ENCODE assay signal across 18 cellular contexts in genomic region chr11:68868221-68868620, GRCh38. TPM values are rescaled to one million over a fixed set of nuclear protein-coding genes. Genes with fewer than 3 reads are reported as not detected.
DNase-seq lines count a peak whose midpoint lies in the region; ATAC-seq and TF ChIP-seq lines count a peak whose summit lies in the region.
"Had no signal": no experiment of that assay in that cellular context is flagged by ENCODE, and none has a peak within 500 bp of the region (broad histone marks: within the 10 kb centered on the region; RNA-seq: fewer than 3 reads in every experiment).

No MANE protein-coding gene starts in this region.

- no peak overlapping the region for H3K18ac ChIP-seq in trophoblast cell (ENCODE audit: low read length)

- no peak overlapping the region for H3K27ac ChIP-seq in stomach
- no peak overlapping the region for H3K27ac ChIP-seq in trophoblast cell (ENCODE audit: low read depth, low read length)
- H3K27ac ChIP-seq: BLaER1 had no signal

- H4K12ac ChIP-seq in trophoblast cell (ENCODE audit: low read depth, low read length) = no peak overlapping the region

- no peak overlapping the region for H2BK12ac ChIP-seq in trophoblast cell (ENCODE audit: low read length)

- H3K27me3 ChIP-seq in Caco-2 (replicated peaks; ENCODE audit: control insufficient read depth, insufficient read depth, low read length) (no peaks in the 10 kb centered on the region), stomach (no peaks in the 10 kb centered on the region), trophoblast cell (ENCODE audit: insufficient read depth, low read length) (no peaks in the 10 kb centered on the region)

- no peaks in the 10 kb centered on the region for H3K79me1 ChIP-seq in trophoblast cell (ENCODE audit: low read length)

- no peak overlapping the region for H3K14ac ChIP-seq in trophoblast cell (ENCODE audit: low read length)

- POLR2A ChIA-PET in Caco-2 (lab: Charles Lee) = no interaction called here
- POLR2A ChIA-PET in T-cell (lab: Charles Lee) = no interaction called here

- no TSS peak for BruUV-seq in Caco-2 (replicated peaks; lab: Mats Ljungman, UMichigan)

- TF ChIP-seq CTCF in Caco-2 (IDR thresholded peaks at IDR 0.05; ENCODE audit: insufficient read depth in 1 of 2, low read depth in 1 of 2, low read length in 1 of 2, severe bottlenecking in 1 of 2, unreplicated experiment in 1 of 2) = no peak
- no peak for TF ChIP-seq CTCF in chondrocyte (IDR thresholded peaks at IDR 0.05)
- TF ChIP-seq CTCF in natural killer cell (IDR thresholded peaks at IDR 0.05) = no peak
- no peak for TF ChIP-seq CTCF in type B pancreatic cell (conservative IDR thresholded peaks at IDR 0.05)
- TF ChIP-seq CTCF in stomach (IDR thresholded peaks at IDR 0.05) = no peak

- TF ChIP-seq POLR2A in stomach (IDR thresholded peaks at IDR 0.05) = no peak

- CTCF ChIA-PET in Caco-2 (lab: Charles Lee) (no interaction called here), T-cell (lab: Charles Lee) (no interaction called here)

- H3K9ac ChIP-seq in trophoblast cell (ENCODE audit: low read length) = no peak overlapping the region
- H3K9ac ChIP-seq: BLaER1 had no signal

- H3K9me3 Mint-ChIP-seq in Caco-2 (ENCODE audit: unreplicated experiment) = no peaks in the 10 kb centered on the region
- peaks cover 8% of the 10 kb centered on the region for H3K9me3 Mint-ChIP-seq in chondrocyte (ENCODE audit: low read depth)
- H3K9me3 Mint-ChIP-seq in natural killer cell = no peaks in the 10 kb centered on the region
- peaks cover 2% of the 10 kb centered on the region for H3K9me3 Mint-ChIP-seq in type B pancreatic cell
- peaks cover 0 to 4% (median 0%) of the 10 kb centered on the region in 3 donors for H3K9me3 Mint-ChIP-seq in T-cell

- no peak overlapping the region for H3K23ac ChIP-seq in trophoblast cell (ENCODE audit: low read length)

- H4K8ac ChIP-seq in trophoblast cell (ENCODE audit: low read depth, low read length) = no peak overlapping the region

- DNase-seq in Caco-2 (no peak), chondrocyte (ENCODE audit: low spot score) (peak; percentile 59), natural killer cell (no peak), type B pancreatic cell (ENCODE audit: extremely low spot score, unreplicated experiment) (no peak), T-cell (no peak), stomach (no peak), trophoblast cell (no peak)
- DNase-seq: 8988T; Calu3; CD4-positive, alpha-beta memory T cell; DMS79 treated with DMSO at 0.1 percent for 48 hours; GF-D8; GOT3; H7; HFFc6 had no signal

- peaks cover 15% of the 10 kb centered on the region for H3K9me3 ChIP-seq in Caco-2
- peaks cover 0 to 7% (median 5%) of the 10 kb centered on the region in 4 donors for H3K9me3 ChIP-seq in stomach
- peaks cover 6% of the 10 kb centered on the region for H3K9me3 ChIP-seq in trophoblast cell (ENCODE audit: insufficient read depth, low read depth, low read length)

- H3K27me3 Mint-ChIP-seq in Caco-2 (ENCODE audit: insufficient read depth, unreplicated experiment) (no peaks in the 10 kb centered on the region), chondrocyte (ENCODE audit: low read depth) (peaks cover 2% of the 10 kb centered on the region), natural killer cell (ENCODE audit: low read depth in 2 of 2) (peaks cover 11 to 20% of the 10 kb centered on the region in 2 donors), type B pancreatic cell (peaks cover 9% of the 10 kb centered on the region), T-cell (peaks cover 11 to 23% of the 10 kb centered on the region in 2 donors)

- H3K36me3 Mint-ChIP-seq in Caco-2 (ENCODE audit: insufficient read depth, unreplicated experiment) = peaks cover 5% of the 10 kb centered on the region
- no peaks in the 10 kb centered on the region for H3K36me3 Mint-ChIP-seq in chondrocyte (ENCODE audit: low read depth)
- H3K36me3 Mint-ChIP-seq in natural killer cell = no peaks in the 10 kb centered on the region
- peaks cover 4% of the 10 kb centered on the region for H3K36me3 Mint-ChIP-seq in type B pancreatic cell
- H3K36me3 Mint-ChIP-seq in T-cell = peaks cover 4% of the 10 kb centered on the region
- H3K36me3 Mint-ChIP-seq: CD14-positive monocyte had no signal

- H3K4me3 ChIP-seq in Caco-2 (ENCODE audit: low read depth, low read length) (no peak overlapping the region), stomach (no peak overlapping the region), trophoblast cell (ENCODE audit: low read depth, low read length) (no peak overlapping the region)
- H3K4me3 ChIP-seq: BLaER1 had no signal

- H3K4me2 ChIP-seq in trophoblast cell (ENCODE audit: low read length) = no peak overlapping the region

- H3K4ac ChIP-seq in trophoblast cell (ENCODE audit: low read depth, low read length) = no peak overlapping the region

- no peak overlapping the region for H2BK120ac ChIP-seq in trophoblast cell (ENCODE audit: insufficient read depth, low read length, poor library complexity)

- no peak overlapping the region for H4K91ac ChIP-seq in trophoblast cell (ENCODE audit: low read depth, low read length)

- no peak overlapping the region for H2AK5ac ChIP-seq in trophoblast cell (ENCODE audit: low read length)

- H3K4me1 Mint-ChIP-seq in Caco-2 (ENCODE audit: low read depth, unreplicated experiment) (peaks cover 16% of the 10 kb centered on the region), chondrocyte (ENCODE audit: low read depth) (peaks cover 41% of the 10 kb centered on the region), natural killer cell (peaks cover 12 to 20% of the 10 kb centered on the region in 2 donors), type B pancreatic cell (ENCODE audit: unreplicated experiment) (peaks cover 33% of the 10 kb centered on the region), T-cell (peaks cover 11 to 14% (median 13%) of the 10 kb centered on the region in 3 donors)

- intact Hi-C loops in Caco-2 (cut with micrococcal nuclease; ENCODE audit: unreplicated experiment) (loop anchor here (2.0 kb wide), 1 partner anchor 23 kb away; no protein-coding TSS in a partner anchor), natural killer cell (cut with micrococcal nuclease) (no loop called here), stomach (cut with DNase I; ENCODE audit: low total_unique reads) (no loop called here)

- 93 to 95% (median 93%) methylated on average over 13 of the region's 13 CpGs for WGBS in stomach, 5 donors
- WGBS in trophoblast cell (ENCODE audit: extremely low coverage, insufficient coverage, insufficient read length) = no CpG with 5 or more reads among the region's 13 CpGs

- ATAC-seq in natural killer cell = no peak
- no peak for ATAC-seq in T-cell (replicated peaks in 1 of 4)
- ATAC-seq: HCT116 had no signal

- H3K4me3 Mint-ChIP-seq in Caco-2 (ENCODE audit: unreplicated experiment) (peak overlapping the region; percentile 2), chondrocyte (ENCODE audit: unreplicated experiment) (no peak overlapping the region), natural killer cell (peak overlapping the region; percentile 9), type B pancreatic cell (peak overlapping the region; percentile 59), T-cell (no peak overlapping the region)
- H3K4me3 Mint-ChIP-seq: CD14-positive monocyte, HFFc6 had no signal

- TF ChIP-seq EP300 in stomach (IDR thresholded peaks at IDR 0.05) = no peak

- no peak overlapping the region for H3K27ac Mint-ChIP-seq in Caco-2 (ENCODE audit: unreplicated experiment)
- H3K27ac Mint-ChIP-seq in chondrocyte (ENCODE audit: unreplicated experiment) = no peak overlapping the region
- H3K27ac Mint-ChIP-seq in natural killer cell = no peak overlapping the region
- no peak overlapping the region for H3K27ac Mint-ChIP-seq in type B pancreatic cell
- H3K27ac Mint-ChIP-seq in T-cell = no peak overlapping the region
- H3K27ac Mint-ChIP-seq: CD14-positive monocyte, HFFc6 had no signal

- H2AFZ ChIP-seq in trophoblast cell (ENCODE audit: insufficient read depth, low read length, poor library complexity) = no peak overlapping the region

- H3K4me1 ChIP-seq in Caco-2 = peaks cover 8% of the 10 kb centered on the region; the same call in 1 of the 2 replicates
- peaks cover 4 to 36% (median 30%) of the 10 kb centered on the region in 4 donors for H3K4me1 ChIP-seq in stomach
- H3K4me1 ChIP-seq in trophoblast cell (ENCODE audit: control insufficient read depth in 1 of 2, insufficient read depth in 2 of 2, low read length in 2 of 2) = peaks cover 0 to 7% of the 10 kb centered on the region in 2 experiments

- H2BK5ac ChIP-seq in trophoblast cell (ENCODE audit: low read depth, low read length, poor library complexity) = no peak overlapping the region

- no peaks in the 10 kb centered on the region for H3K79me2 ChIP-seq in trophoblast cell (ENCODE audit: control insufficient read depth, insufficient read depth, low read length, poor library complexity)

- no peaks in the 10 kb centered on the region for H3K36me3 ChIP-seq in Caco-2 (ENCODE audit: control insufficient read depth, insufficient read depth, low read length)
- no peaks in the 10 kb centered on the region for H3K36me3 ChIP-seq in stomach
- H3K36me3 ChIP-seq in trophoblast cell (ENCODE audit: control insufficient read depth in 1 of 2, insufficient read depth in 2 of 2, low read length in 2 of 2) = no peaks in the 10 kb centered on the region
- H3K36me3 ChIP-seq: BLaER1 had no signal

RNA-seq across cellular contexts. Expression of gene CPT1A, which starts 26.5 kb away (rescaled TPM):
- total RNA-seq in Caco-2 (2022) = 5.7 and 6.3 TPM in 2 replicates
- 58.0 to 83.0 TPM (median 58.8 TPM) in 3 replicates for total RNA-seq in chondrocyte
- total RNA-seq in natural killer cell = 100 to 1,000 TPM in 2 of 3 donors, 10 to 100 TPM in 1; 70.3 to 129 (median 100) TPM
- total RNA-seq in type B pancreatic cell (ENCODE audit: low replicate concordance) = 36.1 and 44.1 TPM in 2 replicates
- 10 to 100 TPM; 21.2 to 44.1 (median 35.9) TPM for total RNA-seq in T-cell
- 100 to 1,000 TPM in 1 of 5 donors, 10 to 100 TPM in 4; 17.0 to 103 (median 61.7) TPM for total RNA-seq in stomach
- 10 to 100 TPM in 2 of 3 donors, 1 to 10 TPM in 1; 7.0 to 10.5 (median 10.3) TPM for polyA plus RNA-seq in stomach
- polyA plus RNA-seq in trophoblast cell (2013) = 0.17 and 0.21 TPM in 2 replicates

RNA-seq across cellular contexts. Expression of gene MRPL21, which starts 35.4 kb away (rescaled TPM):
- total RNA-seq in Caco-2 (2022) (179 and 195 TPM in 2 replicates), chondrocyte (31.5 to 41.4 TPM (median 36.9 TPM) in 3 replicates), natural killer cell (10 to 100 TPM; 39.0 to 47.4 (median 40.3) TPM), type B pancreatic cell (ENCODE audit: low replicate concordance) (60.2 and 67.0 TPM in 2 replicates), T-cell (10 to 100 TPM; 34.0 to 36.9 (median 35.3) TPM), stomach (100 to 1,000 TPM in 2 of 5 donors, 10 to 100 TPM in 3; 30.6 to 185 (median 56.7) TPM)
- 100 to 1,000 TPM in 1 of 3 donors, 10 to 100 TPM in 2; 92.1 to 112 (median 93.1) TPM for polyA plus RNA-seq in stomach
- 47.9 and 49.0 TPM in 2 replicates for polyA plus RNA-seq in trophoblast cell (2013)

RNA-seq across cellular contexts. Expression of gene IGHMBP2, which starts 35.5 kb away (rescaled TPM):
- total RNA-seq in Caco-2 (2022) = 49.1 and 55.5 TPM in 2 replicates
- 17.4 to 21.4 TPM (median 18.1 TPM) in 3 replicates for total RNA-seq in chondrocyte
- 10 to 100 TPM; 31.5 to 52.3 (median 48.5) TPM for total RNA-seq in natural killer cell
- 23.6 and 28.8 TPM in 2 replicates for total RNA-seq in type B pancreatic cell (ENCODE audit: low replicate concordance)
- 10 to 100 TPM; 33.5 to 59.8 (median 37.0) TPM for total RNA-seq in T-cell
- 100 to 1,000 TPM in 1 of 5 donors, 10 to 100 TPM in 3, 1 to 10 TPM in 1; 8.8 to 133 (median 25.6) TPM for total RNA-seq in stomach
- 10 to 100 TPM in 2 of 3 donors, 1 to 10 TPM in 1; 9.2 to 14.2 (median 11.3) TPM for polyA plus RNA-seq in stomach
- 6.2 and 6.6 TPM in 2 replicates for polyA plus RNA-seq in trophoblast cell (2013)

Comparison
In these comparisons a context has a peak if more than half of its experiments do, and no peak if none do; other contexts are left out.
1. H3K4me3 Mint-ChIP-seq: peak in Caco-2 (single experiment), natural killer cell (single experiment) and type B pancreatic cell (single experiment); none in chondrocyte (single experiment) and T-cell (0 of 3).